1 cellular context compared by ENCODE assay signal in the genomic region with DNA sequence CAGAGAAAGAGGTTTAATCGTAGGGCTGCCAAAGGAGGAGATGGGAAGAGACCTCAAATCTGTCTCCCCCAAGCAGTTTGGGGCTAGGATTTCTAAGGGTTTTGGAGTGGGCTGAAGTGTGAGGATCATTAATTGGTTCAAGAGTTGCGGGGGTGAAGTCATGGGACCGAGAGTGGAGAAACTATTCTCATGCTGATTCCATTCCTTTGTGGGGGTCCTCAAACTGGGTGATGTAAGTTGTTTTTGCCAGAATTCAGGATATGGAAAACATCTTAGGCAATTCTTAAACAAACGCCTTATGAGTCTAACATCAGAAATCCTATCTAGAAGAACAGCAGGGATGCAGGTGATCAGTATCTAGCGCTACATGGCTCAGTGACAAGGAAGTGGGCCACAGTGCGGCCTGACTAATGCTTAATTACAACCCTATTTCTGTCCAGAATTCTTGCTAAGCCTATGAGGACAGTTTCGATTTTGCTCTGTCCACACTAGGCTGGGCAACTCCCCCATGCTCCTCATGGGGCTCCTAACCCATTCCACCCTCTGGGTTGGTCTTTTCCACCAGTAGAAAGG.
TF ChIP-seq lines count a peak whose summit lies in the region.

No MANE protein-coding gene starts in this region.

TF ChIP-seq in H1, 55 proteins besides CTCF, POLR2A, EP300 and RAD21:
- TF ChIP-seq, protein P1, sequence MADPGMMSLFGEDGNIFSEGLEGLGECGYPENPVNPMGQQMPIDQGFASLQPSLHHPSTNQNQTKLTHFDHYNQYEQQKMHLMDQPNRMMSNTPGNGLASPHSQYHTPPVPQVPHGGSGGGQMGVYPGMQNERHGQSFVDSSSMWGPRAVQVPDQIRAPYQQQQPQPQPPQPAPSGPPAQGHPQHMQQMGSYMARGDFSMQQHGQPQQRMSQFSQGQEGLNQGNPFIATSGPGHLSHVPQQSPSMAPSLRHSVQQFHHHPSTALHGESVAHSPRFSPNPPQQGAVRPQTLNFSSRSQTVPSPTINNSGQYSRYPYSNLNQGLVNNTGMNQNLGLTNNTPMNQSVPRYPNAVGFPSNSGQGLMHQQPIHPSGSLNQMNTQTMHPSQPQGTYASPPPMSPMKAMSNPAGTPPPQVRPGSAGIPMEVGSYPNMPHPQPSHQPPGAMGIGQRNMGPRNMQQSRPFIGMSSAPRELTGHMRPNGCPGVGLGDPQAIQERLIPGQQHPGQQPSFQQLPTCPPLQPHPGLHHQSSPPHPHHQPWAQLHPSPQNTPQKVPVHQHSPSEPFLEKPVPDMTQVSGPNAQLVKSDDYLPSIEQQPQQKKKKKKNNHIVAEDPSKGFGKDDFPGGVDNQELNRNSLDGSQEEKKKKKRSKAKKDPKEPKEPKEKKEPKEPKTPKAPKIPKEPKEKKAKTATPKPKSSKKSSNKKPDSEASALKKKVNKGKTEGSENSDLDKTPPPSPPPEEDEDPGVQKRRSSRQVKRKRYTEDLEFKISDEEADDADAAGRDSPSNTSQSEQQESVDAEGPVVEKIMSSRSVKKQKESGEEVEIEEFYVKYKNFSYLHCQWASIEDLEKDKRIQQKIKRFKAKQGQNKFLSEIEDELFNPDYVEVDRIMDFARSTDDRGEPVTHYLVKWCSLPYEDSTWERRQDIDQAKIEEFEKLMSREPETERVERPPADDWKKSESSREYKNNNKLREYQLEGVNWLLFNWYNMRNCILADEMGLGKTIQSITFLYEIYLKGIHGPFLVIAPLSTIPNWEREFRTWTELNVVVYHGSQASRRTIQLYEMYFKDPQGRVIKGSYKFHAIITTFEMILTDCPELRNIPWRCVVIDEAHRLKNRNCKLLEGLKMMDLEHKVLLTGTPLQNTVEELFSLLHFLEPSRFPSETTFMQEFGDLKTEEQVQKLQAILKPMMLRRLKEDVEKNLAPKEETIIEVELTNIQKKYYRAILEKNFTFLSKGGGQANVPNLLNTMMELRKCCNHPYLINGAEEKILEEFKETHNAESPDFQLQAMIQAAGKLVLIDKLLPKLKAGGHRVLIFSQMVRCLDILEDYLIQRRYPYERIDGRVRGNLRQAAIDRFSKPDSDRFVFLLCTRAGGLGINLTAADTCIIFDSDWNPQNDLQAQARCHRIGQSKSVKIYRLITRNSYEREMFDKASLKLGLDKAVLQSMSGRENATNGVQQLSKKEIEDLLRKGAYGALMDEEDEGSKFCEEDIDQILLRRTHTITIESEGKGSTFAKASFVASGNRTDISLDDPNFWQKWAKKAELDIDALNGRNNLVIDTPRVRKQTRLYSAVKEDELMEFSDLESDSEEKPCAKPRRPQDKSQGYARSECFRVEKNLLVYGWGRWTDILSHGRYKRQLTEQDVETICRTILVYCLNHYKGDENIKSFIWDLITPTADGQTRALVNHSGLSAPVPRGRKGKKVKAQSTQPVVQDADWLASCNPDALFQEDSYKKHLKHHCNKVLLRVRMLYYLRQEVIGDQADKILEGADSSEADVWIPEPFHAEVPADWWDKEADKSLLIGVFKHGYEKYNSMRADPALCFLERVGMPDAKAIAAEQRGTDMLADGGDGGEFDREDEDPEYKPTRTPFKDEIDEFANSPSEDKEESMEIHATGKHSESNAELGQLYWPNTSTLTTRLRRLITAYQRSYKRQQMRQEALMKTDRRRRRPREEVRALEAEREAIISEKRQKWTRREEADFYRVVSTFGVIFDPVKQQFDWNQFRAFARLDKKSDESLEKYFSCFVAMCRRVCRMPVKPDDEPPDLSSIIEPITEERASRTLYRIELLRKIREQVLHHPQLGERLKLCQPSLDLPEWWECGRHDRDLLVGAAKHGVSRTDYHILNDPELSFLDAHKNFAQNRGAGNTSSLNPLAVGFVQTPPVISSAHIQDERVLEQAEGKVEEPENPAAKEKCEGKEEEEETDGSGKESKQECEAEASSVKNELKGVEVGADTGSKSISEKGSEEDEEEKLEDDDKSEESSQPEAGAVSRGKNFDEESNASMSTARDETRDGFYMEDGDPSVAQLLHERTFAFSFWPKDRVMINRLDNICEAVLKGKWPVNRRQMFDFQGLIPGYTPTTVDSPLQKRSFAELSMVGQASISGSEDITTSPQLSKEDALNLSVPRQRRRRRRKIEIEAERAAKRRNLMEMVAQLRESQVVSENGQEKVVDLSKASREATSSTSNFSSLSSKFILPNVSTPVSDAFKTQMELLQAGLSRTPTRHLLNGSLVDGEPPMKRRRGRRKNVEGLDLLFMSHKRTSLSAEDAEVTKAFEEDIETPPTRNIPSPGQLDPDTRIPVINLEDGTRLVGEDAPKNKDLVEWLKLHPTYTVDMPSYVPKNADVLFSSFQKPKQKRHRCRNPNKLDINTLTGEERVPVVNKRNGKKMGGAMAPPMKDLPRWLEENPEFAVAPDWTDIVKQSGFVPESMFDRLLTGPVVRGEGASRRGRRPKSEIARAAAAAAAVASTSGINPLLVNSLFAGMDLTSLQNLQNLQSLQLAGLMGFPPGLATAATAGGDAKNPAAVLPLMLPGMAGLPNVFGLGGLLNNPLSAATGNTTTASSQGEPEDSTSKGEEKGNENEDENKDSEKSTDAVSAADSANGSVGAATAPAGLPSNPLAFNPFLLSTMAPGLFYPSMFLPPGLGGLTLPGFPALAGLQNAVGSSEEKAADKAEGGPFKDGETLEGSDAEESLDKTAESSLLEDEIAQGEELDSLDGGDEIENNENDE (IDR thresholded peaks at IDR 0.05; ENCODE audit: insufficient replicate concordance, low read length): no peak
- TF ChIP-seq RFX5 (IDR thresholded peaks at IDR 0.05; ENCODE audit: borderline replicate concordance, low read depth, low read length) (no peak), CHD1 (IDR thresholded peaks at IDR 0.05; ENCODE audit: low read depth, low read length) (no peak), GABPA (IDR thresholded peaks at IDR 0.05; ENCODE audit: borderline replicate concordance, insufficient read depth, low read length) (no peak), NANOG (IDR thresholded peaks at IDR 0.05; ENCODE audit: insufficient read depth, low read depth, low read length, poor library complexity, severe bottlenecking) (no peak), KDM5A (IDR thresholded peaks at IDR 0.05; ENCODE audit: low read length) (no peak), SIX5 (IDR thresholded peaks at IDR 0.05; ENCODE audit: low read depth, low read length) (no peak), CHD2 (IDR thresholded peaks at IDR 0.05; ENCODE audit: low read length) (no peak), PHF8 (conservative IDR thresholded peaks at IDR 0.05; ENCODE audit: low read depth, low read length) (no peak), TCF12 (IDR thresholded peaks at IDR 0.05; ENCODE audit: low read depth, low read length) (no peak), CEBPB (IDR thresholded peaks at IDR 0.05; ENCODE audit: low read depth, low read length) (no peak), BCL11A (IDR thresholded peaks at IDR 0.05; ENCODE audit: low read depth in 2 of 2, low read length in 2 of 2) (no peak), CBX8 (IDR thresholded peaks at IDR 0.05; ENCODE audit: borderline replicate concordance, low read depth, low read length) (no peak), SIRT6 (IDR thresholded peaks at IDR 0.05; ENCODE audit: low read length) (no peak), TAF7 (optimal IDR thresholded peaks at IDR 0.05; ENCODE audit: borderline replicate concordance, low read depth, low read length) (no peak), SUZ12 (IDR thresholded peaks at IDR 0.05; ENCODE audit: low read length) (no peak)
- TF ChIP-seq, protein P2, sequence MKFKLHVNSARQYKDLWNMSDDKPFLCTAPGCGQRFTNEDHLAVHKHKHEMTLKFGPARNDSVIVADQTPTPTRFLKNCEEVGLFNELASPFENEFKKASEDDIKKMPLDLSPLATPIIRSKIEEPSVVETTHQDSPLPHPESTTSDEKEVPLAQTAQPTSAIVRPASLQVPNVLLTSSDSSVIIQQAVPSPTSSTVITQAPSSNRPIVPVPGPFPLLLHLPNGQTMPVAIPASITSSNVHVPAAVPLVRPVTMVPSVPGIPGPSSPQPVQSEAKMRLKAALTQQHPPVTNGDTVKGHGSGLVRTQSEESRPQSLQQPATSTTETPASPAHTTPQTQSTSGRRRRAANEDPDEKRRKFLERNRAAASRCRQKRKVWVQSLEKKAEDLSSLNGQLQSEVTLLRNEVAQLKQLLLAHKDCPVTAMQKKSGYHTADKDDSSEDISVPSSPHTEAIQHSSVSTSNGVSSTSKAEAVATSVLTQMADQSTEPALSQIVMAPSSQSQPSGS (IDR thresholded peaks at IDR 0.05; ENCODE audit: low read length): no peak
- TF ChIP-seq, protein P3, sequence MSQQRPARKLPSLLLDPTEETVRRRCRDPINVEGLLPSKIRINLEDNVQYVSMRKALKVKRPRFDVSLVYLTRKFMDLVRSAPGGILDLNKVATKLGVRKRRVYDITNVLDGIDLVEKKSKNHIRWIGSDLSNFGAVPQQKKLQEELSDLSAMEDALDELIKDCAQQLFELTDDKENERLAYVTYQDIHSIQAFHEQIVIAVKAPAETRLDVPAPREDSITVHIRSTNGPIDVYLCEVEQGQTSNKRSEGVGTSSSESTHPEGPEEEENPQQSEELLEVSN (IDR thresholded peaks at IDR 0.05): no peak
